In genomic region chr7:42745357-42746022, GRCh38 we compare ENCODE assay signal across 9 cellular contexts.
DNase-seq lines count a peak whose midpoint lies in the region; ATAC-seq, FAIRE-seq and TF ChIP-seq lines count a peak whose summit lies in the region.
"Had no signal": no experiment of that assay in that cellular context is flagged by ENCODE, and none has a peak within 500 bp of the region (broad histone marks: within the 10 kb centered on the region; RNA-seq: fewer than 3 reads in every experiment).

No MANE protein-coding gene starts in this region.

- H3K9me1 ChIP-seq in K562 (ENCODE audit: control insufficient read depth, insufficient read depth, low read length): no peaks in the 10 kb centered on the region

- H3K27ac ChIP-seq in MM.1S (ENCODE audit: low read length) (no peak overlapping the region), K562 (ENCODE audit: extremely low read depth, low read depth, low read length) (no peak overlapping the region), mesendoderm (ENCODE audit: low read depth, low read length) (no peak overlapping the region)
- H3K27ac ChIP-seq: BLaER1 treated with 17β-estradiol and CSF1 and Interleukin-3, amounts not matched to agents 10 nM and 100 nM had no signal

- no peak overlapping the region for H3K4ac ChIP-seq in mesendoderm (ENCODE audit: low read depth, low read length)

- no peak overlapping the region for H3K56ac ChIP-seq in mesendoderm (ENCODE audit: low read length)

- H3K4me3 ChIP-seq in MM.1S (ENCODE audit: low read length) (no peak overlapping the region), K562 (no peak overlapping the region), mesendoderm (ENCODE audit: low read length) (no peak overlapping the region)
- H3K4me3 ChIP-seq: BLaER1 treated with 17β-estradiol and CSF1 and Interleukin-3, amounts not matched to agents 10 nM and 100 nM had no signal

- H3K4me1 ChIP-seq in MM.1S (ENCODE audit: low read length) (no peaks in the 10 kb centered on the region), K562 (replicated peaks in 1 of 2; ENCODE audit: control insufficient read depth in 2 of 2, insufficient read depth in 2 of 2, low read length in 2 of 2) (no peaks in the 10 kb centered on the region), mesendoderm (ENCODE audit: control insufficient read depth, low read depth, low read length) (no peaks in the 10 kb centered on the region)
- H3K4me1 ChIP-seq: BLaER1 treated with 17β-estradiol and CSF1 and Interleukin-3, amounts not matched to agents 10 nM and 100 nM had no signal

- no peak overlapping the region for H2BK5ac ChIP-seq in mesendoderm (ENCODE audit: low read length)

- no peaks in the 10 kb centered on the region for H3K79me2 ChIP-seq in MM.1S (ENCODE audit: low read length)
- no peaks in the 10 kb centered on the region for H3K79me2 ChIP-seq in K562 (ENCODE audit: control insufficient read depth, insufficient read depth, low read length)
- no peaks in the 10 kb centered on the region for H3K79me2 ChIP-seq in mesendoderm (ENCODE audit: control insufficient read depth, insufficient read depth, low read length)

- CTCF ChIA-PET in K562 (lab: Yijun Ruan, JAX; ENCODE audit: low intra/inter-chr PET ratio): no interaction called here

- no peak overlapping the region for H3K18ac ChIP-seq in mesendoderm (ENCODE audit: low read length)

- ATAC-seq in K562 (peak; percentile 71; the same call in 2 of the 3 replicates), HG03095 (IDR thresholded peaks at IDR 0.05; ENCODE audit: unreplicated experiment) (no peak)

- H3F3A ChIP-seq in MM.1S (ENCODE audit: insufficient read depth, low read length): no peaks in the 10 kb centered on the region

- no peaks in the 10 kb centered on the region for H3K79me1 ChIP-seq in mesendoderm (ENCODE audit: low read length)

- TF ChIP-seq RAD21 in K562 (CRISPR knock-in tag; conservative IDR thresholded peaks at IDR 0.05 in 1 of 2, IDR thresholded peaks at IDR 0.05 in 1 of 2): no peak

- no peaks in the 10 kb centered on the region for H3K9me2 ChIP-seq in MM.1S (replicated peaks; ENCODE audit: insufficient read depth, low read length)

- H3K27me3 ChIP-seq in MM.1S (replicated peaks; ENCODE audit: insufficient read depth, low read length) (no peaks in the 10 kb centered on the region), K562 (ENCODE audit: control insufficient read depth in 2 of 2, insufficient read depth in 2 of 2, low read length in 2 of 2) (no peaks in the 10 kb centered on the region), mesendoderm (ENCODE audit: insufficient read depth, low read length, poor library complexity) (no peaks in the 10 kb centered on the region)
- H3K27me3 ChIP-seq: BLaER1 treated with 17β-estradiol and CSF1 and Interleukin-3, amounts not matched to agents 10 nM and 100 nM had no signal

- no peak overlapping the region for H4K5ac ChIP-seq in mesendoderm (ENCODE audit: low read length)

- no peak overlapping the region for H4K8ac ChIP-seq in mesendoderm (ENCODE audit: low read depth, low read length)

- H4K20me1 ChIP-seq in MM.1S (ENCODE audit: insufficient read depth, low read length) (no peaks in the 10 kb centered on the region), K562 (replicated peaks; ENCODE audit: control insufficient read depth, insufficient read depth, low read length) (no peaks in the 10 kb centered on the region)
- H4K20me1 ChIP-seq: BLaER1 treated with 17β-estradiol and CSF1 and Interleukin-3, amounts not matched to agents 10 nM and 100 nM had no signal

- WGBS in K562 (ENCODE audit: insufficient coverage, low coverage, missing lambda C conversion rate): 0% methylated on average over 3 of the region's 3 CpGs
- no CpG with 5 or more reads among the region's 3 CpGs for WGBS in mesendoderm (ENCODE audit: extremely low coverage, insufficient coverage, low lambda C conversion rate)

- no peaks in the 10 kb centered on the region for H3K9me3 ChIP-seq in MM.1S (replicated peaks; ENCODE audit: insufficient read depth, low read length)
- H3K9me3 ChIP-seq in K562 (replicated peaks; ENCODE audit: control insufficient read depth, insufficient read depth, low read depth, low read length): no peaks in the 10 kb centered on the region

- H2BK15ac ChIP-seq in mesendoderm (replicated peaks; ENCODE audit: low read depth): no peak overlapping the region

- intact Hi-C loops in K562 (cut with micrococcal nuclease): no loop called here

- no peak overlapping the region for H2AFZ ChIP-seq in MM.1S (ENCODE audit: low read length)
- no peak overlapping the region for H2AFZ ChIP-seq in K562 (ENCODE audit: low read depth, low read length)

- no peak overlapping the region for H2BK120ac ChIP-seq in mesendoderm (ENCODE audit: low read depth, low read length)

- no TSS peak for BruUV-seq in K562 (replicated peaks; lab: Mats Ljungman, UMichigan)

- no peak overlapping the region for H3K9ac ChIP-seq in MM.1S (ENCODE audit: low read length)
- H3K9ac ChIP-seq in K562 (ENCODE audit: insufficient read depth in 1 of 2, low read depth in 2 of 2, low read length in 2 of 2): no peak overlapping the region
- H3K9ac ChIP-seq in mesendoderm (ENCODE audit: low read length): no peak overlapping the region
- H3K9ac ChIP-seq: BLaER1 treated with 17β-estradiol and CSF1 and Interleukin-3, amounts not matched to agents 10 nM and 100 nM had no signal

- POLR2A ChIA-PET in K562 (lab: Yijun Ruan, JAX): interaction anchor here (0.7 to 1.1 kb wide), 5 partner anchors 8 to 682 kb away, joined by 3 to 4 read pairs (median 3); no protein-coding TSS in a partner anchor

- no peak for TF ChIP-seq EP300 in K562 (IDR thresholded peaks at IDR 0.05; ENCODE audit: low read length)

- peak; percentile 69 for TF ChIP-seq CTCF in MM.1S (IDR thresholded peaks at IDR 0.05; ENCODE audit: low read length)
- peak; percentile 40 to 71 (median 57) for TF ChIP-seq CTCF in K562 (IDR thresholded peaks at IDR 0.05 in 2 of 3, conservative IDR thresholded peaks at IDR 0.05 in 1 of 3; ENCODE audit: insufficient read depth in 2 of 3, low read depth in 1 of 3, low read length in 3 of 3)

- H3K23ac ChIP-seq in mesendoderm (ENCODE audit: low read length): no peak overlapping the region

- in situ Hi-C loops in K562 (cut with MboI): no loop called here

- no peak for TF ChIP-seq POLR2A in K562 (conservative IDR thresholded peaks at IDR 0.05)

- H3K4me2 ChIP-seq in MM.1S (ENCODE audit: low read depth, low read length) (no peak overlapping the region), K562 (ENCODE audit: insufficient read depth, low read length) (no peak overlapping the region), mesendoderm (ENCODE audit: low read length) (no peak overlapping the region)
- H3K4me2 ChIP-seq: BLaER1 treated with 17β-estradiol and CSF1 and Interleukin-3, amounts not matched to agents 10 nM and 100 nM had no signal

- FAIRE-seq in K562 (lab: Jason Lieb, UNC): peak; percentile 78

- H3K36me3 ChIP-seq in MM.1S (replicated peaks; ENCODE audit: insufficient read depth, low read length) (no peaks in the 10 kb centered on the region), K562 (ENCODE audit: control insufficient read depth, insufficient read depth, low read length) (no peaks in the 10 kb centered on the region), mesendoderm (ENCODE audit: control insufficient read depth, insufficient read depth, low read length) (no peaks in the 10 kb centered on the region)
- H3K36me3 ChIP-seq: BLaER1 treated with 17β-estradiol and CSF1 and Interleukin-3, amounts not matched to agents 10 nM and 100 nM had no signal

- no peak overlapping the region for H2AK5ac ChIP-seq in mesendoderm (ENCODE audit: low read length)

- DNase-seq in NCI-H2081 (lab: John Stamatoyannopoulos, UW): peak; percentile 2 to 6
- DNase-seq in NCI-H2081 treated with DMSO at 0.1 percent for 48 hours (lab: John Stamatoyannopoulos, UW): no peak
- peak; percentile 42 for DNase-seq in MM.1S
- peak; percentile 30 to 60 (median 41) for DNase-seq in K562 (ENCODE audit: extremely low read depth in 1 of 4, low spot score in 3 of 4)
- peak; percentile 70 for DNase-seq in mesendoderm
- DNase-seq in globus pallidus (ENCODE audit: low spot score): no peak
- no peak for DNase-seq in medulla oblongata (ENCODE audit: extremely low spot score)

TF ChIP-seq in K562, 482 proteins besides CTCF, POLR2A, EP300 and RAD21 (continues in another document):
- TF ChIP-seq EHMT2 (IDR thresholded peaks at IDR 0.05) (peak; percentile 64), LCOR (CRISPR knock-in tag; IDR thresholded peaks at IDR 0.05) (no peak), TAF15 (IDR thresholded peaks at IDR 0.05; ENCODE audit: low read depth, low read length) (no peak), ZFX (CRISPR knock-in tag; IDR thresholded peaks at IDR 0.05) (no peak), SLC30A9 (CRISPR knock-in tag; IDR thresholded peaks at IDR 0.05) (no peak), L3MBTL2 (IDR thresholded peaks at IDR 0.05) (no peak), ZNF133 (CRISPR knock-in tag; IDR thresholded peaks at IDR 0.05) (no peak), KLF16 (IDR thresholded peaks at IDR 0.05) (0 out of 2 replicates have a peak, but pooled peaks have one; percentile 24), ARID1B (IDR thresholded peaks at IDR 0.05) (no peak), PCBP2 (IDR thresholded peaks at IDR 0.05; ENCODE audit: low read depth, low read length, poor library complexity, severe bottlenecking) (no peak), CSDE1 (IDR thresholded peaks at IDR 0.05) (no peak), MTA3 (IDR thresholded peaks at IDR 0.05; ENCODE audit: borderline replicate concordance) (no peak)
- TF ChIP-seq, protein P1, sequence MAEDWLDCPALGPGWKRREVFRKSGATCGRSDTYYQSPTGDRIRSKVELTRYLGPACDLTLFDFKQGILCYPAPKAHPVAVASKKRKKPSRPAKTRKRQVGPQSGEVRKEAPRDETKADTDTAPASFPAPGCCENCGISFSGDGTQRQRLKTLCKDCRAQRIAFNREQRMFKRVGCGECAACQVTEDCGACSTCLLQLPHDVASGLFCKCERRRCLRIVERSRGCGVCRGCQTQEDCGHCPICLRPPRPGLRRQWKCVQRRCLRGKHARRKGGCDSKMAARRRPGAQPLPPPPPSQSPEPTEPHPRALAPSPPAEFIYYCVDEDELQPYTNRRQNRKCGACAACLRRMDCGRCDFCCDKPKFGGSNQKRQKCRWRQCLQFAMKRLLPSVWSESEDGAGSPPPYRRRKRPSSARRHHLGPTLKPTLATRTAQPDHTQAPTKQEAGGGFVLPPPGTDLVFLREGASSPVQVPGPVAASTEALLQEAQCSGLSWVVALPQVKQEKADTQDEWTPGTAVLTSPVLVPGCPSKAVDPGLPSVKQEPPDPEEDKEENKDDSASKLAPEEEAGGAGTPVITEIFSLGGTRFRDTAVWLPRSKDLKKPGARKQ (CRISPR knock-in tag; IDR thresholded peaks at IDR 0.05): no peak
- TF ChIP-seq, protein P2, sequence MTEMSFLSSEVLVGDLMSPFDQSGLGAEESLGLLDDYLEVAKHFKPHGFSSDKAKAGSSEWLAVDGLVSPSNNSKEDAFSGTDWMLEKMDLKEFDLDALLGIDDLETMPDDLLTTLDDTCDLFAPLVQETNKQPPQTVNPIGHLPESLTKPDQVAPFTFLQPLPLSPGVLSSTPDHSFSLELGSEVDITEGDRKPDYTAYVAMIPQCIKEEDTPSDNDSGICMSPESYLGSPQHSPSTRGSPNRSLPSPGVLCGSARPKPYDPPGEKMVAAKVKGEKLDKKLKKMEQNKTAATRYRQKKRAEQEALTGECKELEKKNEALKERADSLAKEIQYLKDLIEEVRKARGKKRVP (CRISPR knock-in tag; IDR thresholded peaks at IDR 0.05): no peak

Comparison
In these comparisons a context has a peak if more than half of its experiments do, and no peak if none do; other contexts are left out.
1. DNase-seq: peak in NCI-H2081 (2 of 2), MM.1S (single experiment), K562 (4 of 4) and mesendoderm (single experiment); none in NCI-H2081 treated with DMSO at 0.1 percent for 48 hours (single experiment), globus pallidus (single experiment) and medulla oblongata (single experiment).